Comparison of ENCODE assay signal across 1 cellular context in genomic region chr7:17239683-17240521, GRCh38.
A peak's percentile ranks its signal among the peaks of the same experiment; 100 is the strongest.
TF ChIP-seq lines count a peak whose summit lies in the region.

No MANE protein-coding gene starts in this region.

TF ChIP-seq in endothelial cell of umbilical vein, 7 proteins besides CTCF, POLR2A, EP300 and RAD21:
- TF ChIP-seq JUN (IDR thresholded peaks at IDR 0.05; ENCODE audit: borderline replicate concordance, insufficient read depth, insufficient read length, low read depth) (peak; percentile 12), POLR2AphosphoS5 (IDR thresholded peaks at IDR 0.05; ENCODE audit: insufficient read depth, low read depth, low read length) (peak; percentile 89), GATA2 (IDR thresholded peaks at IDR 0.05; ENCODE audit: insufficient read depth, insufficient read length, low read depth, low read length) (peak; percentile 98), FOS (IDR thresholded peaks at IDR 0.05; ENCODE audit: borderline replicate concordance, insufficient read depth, low read length) (peak; percentile 63), EZH2 (IDR thresholded peaks at IDR 0.05; ENCODE audit: borderline replicate concordance, low read depth, low read length, severe bottlenecking) (no peak)
TF ChIP-seq in endothelial cell of umbilical vein: peak in this region for 4.
